ENCODE assay signal across 8 cellular contexts in the genomic region with DNA sequence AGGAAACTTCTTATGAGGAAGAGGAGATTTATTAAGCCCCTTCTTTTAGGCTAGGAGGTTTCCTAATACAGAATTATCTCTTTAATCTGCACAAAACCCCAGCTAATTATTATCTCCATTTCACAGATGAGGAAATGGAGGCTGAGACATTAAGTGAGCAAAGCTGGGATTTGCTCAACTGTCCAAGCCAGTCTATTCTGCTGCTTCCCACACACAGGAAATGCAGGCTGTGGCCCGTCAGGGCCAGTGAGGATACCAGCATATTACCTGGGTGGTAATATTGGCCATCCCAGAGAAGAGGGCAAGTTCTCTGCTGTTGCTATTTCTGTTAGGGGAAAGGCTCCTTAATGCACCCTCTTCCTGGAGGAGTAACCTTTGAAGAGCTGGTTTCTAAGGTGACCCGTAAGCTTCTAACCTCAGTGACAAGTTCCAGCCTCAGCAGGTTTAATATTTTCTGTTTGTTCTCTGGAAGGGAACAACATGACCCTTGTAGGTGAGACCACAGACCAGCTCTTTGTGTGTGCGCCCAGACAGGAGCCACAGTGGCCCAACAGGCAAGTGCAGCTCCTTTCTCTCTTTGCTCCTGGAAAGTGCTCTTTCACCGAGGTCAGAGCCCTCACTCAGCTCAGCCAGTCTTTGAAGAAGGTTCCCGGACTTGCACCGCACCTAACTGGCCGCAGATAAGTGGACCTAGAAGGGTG. TPM values are rescaled to one million over a fixed set of nuclear protein-coding genes. Genes with fewer than 3 reads are reported as not detected.
DNase-seq lines count a peak whose midpoint lies in the region; ATAC-seq and TF ChIP-seq lines count a peak whose summit lies in the region.

No MANE protein-coding gene starts in this region.

- peaks cover 0 to 1% (median 0%) of the 10 kb centered on the region in 5 donors for H3K9me3 Mint-ChIP-seq in CD8-positive, alpha-beta memory T cell

- H3K27me3 ChIP-seq in CD8-positive, alpha-beta memory T cell (ENCODE audit: insufficient read depth, low read length, poor library complexity, severe bottlenecking), result no peaks in the 10 kb centered on the region

- intact Hi-C loops in left colon (cut with DNase I, micrococcal nuclease), result no loop called here

- H3K4me3 Mint-ChIP-seq in CD8-positive, alpha-beta memory T cell, result peak overlapping the region in 6 of 7 donors; percentile 10 to 63 (median 52)

- H3K9me3 ChIP-seq in CD8-positive, alpha-beta memory T cell (ENCODE audit: low read length), result no peaks in the 10 kb centered on the region

- POLR2A ChIA-PET in CD8-positive, alpha-beta memory T cell (lab: Charles Lee), result no interaction called here
- POLR2A ChIA-PET in RWPE1 (lab: Yijun Ruan, JAX; ENCODE audit: low non-redundant PET), result no interaction called here

- no peak overlapping the region for H3K27ac Mint-ChIP-seq in CD8-positive, alpha-beta memory T cell

- peaks cover 9% of the 10 kb centered on the region for H3K4me1 ChIP-seq in CD8-positive, alpha-beta memory T cell (ENCODE audit: insufficient read depth, low read length)

- CTCF ChIA-PET in CD8-positive, alpha-beta memory T cell (lab: Charles Lee), result no interaction called here
- CTCF ChIA-PET in RWPE1 (lab: Yijun Ruan, JAX), result no interaction called here

- H3K36me3 ChIP-seq in CD8-positive, alpha-beta memory T cell (ENCODE audit: insufficient read depth, low read length), result no peaks in the 10 kb centered on the region

- DNase-seq in CD8-positive, alpha-beta memory T cell, result no peak
- DNase-seq in left colon (no peak), germinal center (ENCODE audit: low spot score) (no peak), RWPE1 (ENCODE audit: low spot score) (no peak), globus pallidus (ENCODE audit: low spot score) (no peak), dermis blood vessel endothelial cell (no peak)

- no peak overlapping the region for H3K4me3 ChIP-seq in CD8-positive, alpha-beta memory T cell (ENCODE audit: low read length)

- H3K27me3 Mint-ChIP-seq in CD8-positive, alpha-beta memory T cell, result peaks cover 5 to 9% of the 10 kb centered on the region in 2 donors

- H3K36me3 Mint-ChIP-seq in CD8-positive, alpha-beta memory T cell, result no peaks in the 10 kb centered on the region

- no peak for TF ChIP-seq CTCF in RWPE1 (conservative IDR thresholded peaks at IDR 0.05; ENCODE audit: low read depth)

- ATAC-seq in GM19463 (IDR thresholded peaks at IDR 0.05; ENCODE audit: unreplicated experiment), result peak; percentile 33
- peak; percentile 36 for ATAC-seq in HG03520 (IDR thresholded peaks at IDR 0.05; ENCODE audit: unreplicated experiment)
- ATAC-seq in left colon, result peak; percentile 7

- H3K4me1 Mint-ChIP-seq in CD8-positive, alpha-beta memory T cell, result peaks cover 10 to 14% (median 11%) of the 10 kb centered on the region in 3 donors

- H3K27ac ChIP-seq in CD8-positive, alpha-beta memory T cell (ENCODE audit: low read depth, low read length), result no peak overlapping the region
- no peak overlapping the region for H3K27ac ChIP-seq in RWPE1

RNA-seq across cellular contexts. Expression of gene TBC1D9, which starts 35.6 kb away (rescaled TPM):
- total RNA-seq in CD8-positive, alpha-beta memory T cell, result under 1 TPM; 0.13 to 0.46 TPM
- not detected for polyA plus RNA-seq in CD8-positive, alpha-beta memory T cell
- total RNA-seq in left colon (10 to 100 TPM; 10.7 to 20.5 TPM), dermis blood vessel endothelial cell (76.6 and 83.4 TPM in 2 replicates)

Comparison
In these comparisons a context has a peak if more than half of its experiments do, and no peak if none do; other contexts are left out.
1. RNA of gene TBC1D9, which starts 35.6 kb away (total RNA-seq): 76.6 to 83.4 TPM in dermis blood vessel endothelial cell and 10.7 to 20.5 TPM in left colon; 0.13 to 0.46 TPM in CD8-positive, alpha-beta memory T cell; every median in the first group is over 4 times any median in the second.
2. Peak in every context shown above with its lines, with median percentiles within 50 percentile points of each other: ATAC-seq.